1 cellular context compared by ENCODE assay signal in genomic region chr5:10521466-10522223, GRCh38.
TF ChIP-seq lines count a peak whose summit lies in the region.

No MANE protein-coding gene starts in this region.

TF ChIP-seq in IMR-90, 13 proteins besides CTCF, POLR2A, EP300 and RAD21:
- TF ChIP-seq RFX5 (IDR thresholded peaks at IDR 0.05; ENCODE audit: low read depth, low read length) (no peak), SMC3 (IDR thresholded peaks at IDR 0.05; ENCODE audit: low read depth, low read length) (no peak), FOS (IDR thresholded peaks at IDR 0.05; ENCODE audit: low read depth, low read length) (no peak), MAFK (IDR thresholded peaks at IDR 0.05; ENCODE audit: low read depth, low read length) (no peak), CHD1 (IDR thresholded peaks at IDR 0.05; ENCODE audit: low read depth, low read length) (no peak)
